ENCODE assay signal across 22 cellular contexts in the genomic region with DNA sequence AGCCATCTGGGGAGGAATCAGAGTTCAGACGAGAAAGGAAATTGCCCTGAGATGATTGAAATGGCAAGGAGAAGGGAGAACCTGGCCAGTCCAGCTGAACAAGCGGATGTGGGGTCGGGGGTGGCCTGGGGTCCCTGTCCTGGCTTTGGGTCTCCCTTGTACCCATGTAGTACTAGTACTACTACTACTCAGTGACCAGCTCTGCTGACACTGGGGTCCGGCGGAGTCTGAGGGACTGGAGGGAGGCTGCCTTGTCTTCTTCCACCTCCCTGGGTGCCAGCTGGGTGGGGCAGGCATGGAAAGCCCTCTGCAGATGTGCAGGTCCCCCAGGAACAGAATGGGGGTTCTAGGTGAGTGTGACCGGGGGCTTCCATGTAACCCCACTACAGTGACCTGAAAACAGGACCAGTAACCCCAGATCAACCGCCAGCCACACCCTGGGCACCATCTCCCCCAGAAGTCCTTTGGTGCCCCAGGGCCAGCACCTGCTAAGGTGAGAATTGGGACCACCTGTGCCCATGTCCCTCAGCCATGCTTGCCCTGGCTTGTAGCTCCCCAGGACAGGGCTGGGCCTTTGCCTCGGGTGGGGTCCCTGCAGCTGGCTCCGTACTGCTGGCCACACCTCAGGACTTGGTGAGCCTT.
DNase-seq lines count a peak whose midpoint lies in the region; ATAC-seq, FAIRE-seq and TF ChIP-seq lines count a peak whose summit lies in the region.
"Had no signal": no experiment of that assay in that cellular context is flagged by ENCODE, and none has a peak within 500 bp of the region (broad histone marks: within the 10 kb centered on the region; RNA-seq: fewer than 3 reads in every experiment).

No MANE protein-coding gene starts in this region.

- H3K9me1 ChIP-seq in endothelial cell of umbilical vein (replicated peaks; ENCODE audit: control insufficient read depth, extremely low read depth, insufficient read depth, low read length) = no peaks in the 10 kb centered on the region

- peak overlapping the region; percentile 29 for H3K9ac ChIP-seq in Loucy (ENCODE audit: low read depth, low read length, poor library complexity, severe bottlenecking)
- H3K9ac ChIP-seq in endothelial cell of umbilical vein (replicated peaks; ENCODE audit: extremely low read depth, insufficient read depth, low read length) = peak overlapping the region; percentile 57

- intact Hi-C loops in endothelial cell of umbilical vein (cut with micrococcal nuclease) = loop anchor here (1.0 kb wide), 3 partner anchors 50 to 96 kb away; a partner anchor contains a TSS
- intact Hi-C loops in posterior vena cava (cut with DNase I) = no loop called here

- H2AFZ ChIP-seq in Loucy (ENCODE audit: low read length) (no peak overlapping the region), endothelial cell of umbilical vein (ENCODE audit: low read depth, low read length) (peak overlapping the region; percentile 69)

- TF ChIP-seq POLR2A in A549 (IDR thresholded peaks at IDR 0.05; ENCODE audit: low read length) (no peak), endothelial cell of umbilical vein (IDR thresholded peaks at IDR 0.05; ENCODE audit: low read depth, low read length) (no peak)

- CTCF ChIA-PET in A549 (lab: Yijun Ruan, JAX) = interaction anchor here (0.9 to 1.6 kb wide), 5 partner anchors 14 to 91 kb away, joined by 3 to 5 read pairs (median 3); no protein-coding TSS in a partner anchor
- CTCF ChIA-PET in endothelial cell of umbilical vein (lab: Charles Lee) = interaction anchor here (0.7 to 1.5 kb wide), 4 partner anchors 50 to 103 kb away, joined by 3 to 6 read pairs (median 4); no protein-coding TSS in a partner anchor

- POLR2A ChIA-PET in A549 (lab: Yijun Ruan, JAX) (interaction anchor here (1.0 kb wide), 1 partner anchor 50 kb away, joined by 3 read pairs; no protein-coding TSS in a partner anchor), endothelial cell of umbilical vein (lab: Charles Lee) (no interaction called here)

- no peaks in the 10 kb centered on the region for H3K9me3 ChIP-seq in A549
- H3K9me3 ChIP-seq in Loucy (ENCODE audit: insufficient read depth, low read depth, low read length) = no peaks in the 10 kb centered on the region
- H3K9me3 ChIP-seq in endothelial cell of umbilical vein (replicated peaks; ENCODE audit: control insufficient read depth, insufficient read depth, low read length) = no peaks in the 10 kb centered on the region
- H3K9me3 ChIP-seq: body of pancreas, gastroesophageal sphincter, testis had no signal

- no peaks in the 10 kb centered on the region for H3K9me2 ChIP-seq in Loucy (replicated peaks; ENCODE audit: low read depth, low read length)

- H3K4me3 ChIP-seq in A549 (no peak overlapping the region), Loucy (ENCODE audit: low read length, poor library complexity, severe bottlenecking) (no peak overlapping the region), endothelial cell of umbilical vein (replicated peaks in 1 of 3; ENCODE audit: insufficient read depth in 1 of 3, low read depth in 1 of 3, low read length in 3 of 3) (no peak overlapping the region)
- H3K4me3 ChIP-seq: body of pancreas, gastroesophageal sphincter, testis had no signal

- no peak for TF ChIP-seq RAD21 in A549 (conservative IDR thresholded peaks at IDR 0.05 in 1 of 2, IDR thresholded peaks at IDR 0.05 in 1 of 2)

- H3K4me2 ChIP-seq in A549 (peak overlapping the region; percentile 63), Loucy (ENCODE audit: low read depth, low read length, poor library complexity, severe bottlenecking) (no peak overlapping the region), endothelial cell of umbilical vein (ENCODE audit: insufficient read depth, low read length) (peak overlapping the region; percentile 18)

- ATAC-seq in A549 (peak in 1 of 2 experiments; percentile 5; a peak in 1 of 6 replicates), HG02763 (IDR thresholded peaks at IDR 0.05; ENCODE audit: unreplicated experiment) (no peak), GM21515 (IDR thresholded peaks at IDR 0.05; ENCODE audit: unreplicated experiment) (no peak)
- ATAC-seq: activated CD8-positive, alpha-beta T cell treated with anti-CD3 and anti-CD28 coated beads for 36 hours; activated T-cell treated with anti-CD3 and anti-CD28 coated beads, Interleukin-2, amount 50 U/mL, for 4 hours; gastroesophageal sphincter; naive thymus-derived CD8-positive, alpha-beta T cell; stimulated activated effector memory CD8-positive, alpha-beta T cell treated with anti-CD3 and anti-CD28 coated beads, Interleukin-12 subunit alpha, Interleukin-12 subunit beta, amount 100 ng/mL, for 72 hours had no signal

- BruUV-seq in endothelial cell of umbilical vein (replicated peaks; lab: Mats Ljungman, UMichigan) = no TSS peak

- H4K20me1 ChIP-seq in Loucy (ENCODE audit: insufficient read depth, low read length, poor library complexity, severe bottlenecking) (no peaks in the 10 kb centered on the region), endothelial cell of umbilical vein (replicated peaks; ENCODE audit: control insufficient read depth, extremely low read depth, insufficient read depth, low read length) (no peaks in the 10 kb centered on the region)

- no peak for TF ChIP-seq EP300 in A549 (IDR thresholded peaks at IDR 0.05)

- H3K27ac ChIP-seq in A549 = peak overlapping the region; percentile 43 to 84
- peak overlapping the region; percentile 91 for H3K27ac ChIP-seq in endothelial cell of umbilical vein (ENCODE audit: insufficient read depth, low read depth, low read length)
- H3K27ac ChIP-seq: body of pancreas, epithelial cell of prostate, gastroesophageal sphincter, testis had no signal

- TF ChIP-seq CTCF in A549 (IDR thresholded peaks at IDR 0.05) (no peak), Loucy (conservative IDR thresholded peaks at IDR 0.05; ENCODE audit: low read length) (no peak), endothelial cell of umbilical vein (IDR thresholded peaks at IDR 0.05; ENCODE audit: extremely low read depth in 1 of 2, insufficient read depth in 1 of 2, low read depth in 1 of 2, low read length in 2 of 2) (no peak)

- H3K36me3 ChIP-seq in Loucy (ENCODE audit: insufficient read depth, low read length) (no peaks in the 10 kb centered on the region), endothelial cell of umbilical vein (ENCODE audit: control insufficient read depth in 2 of 2, extremely low read depth in 1 of 2, insufficient read depth in 2 of 2, low read length in 2 of 2) (no peaks in the 10 kb centered on the region)
- H3K36me3 ChIP-seq: gastroesophageal sphincter had no signal

- WGBS in A549 (ENCODE audit: missing lambda C conversion rate) = 67% methylated on average over 7 of the region's 9 CpGs

- no peak for FAIRE-seq in A549 (lab: Jason Lieb, UNC)
- FAIRE-seq in endothelial cell of umbilical vein (lab: Jason Lieb, UNC) = no peak

- H3K4me1 ChIP-seq in A549 (peaks cover 23% of the 10 kb centered on the region), Loucy (ENCODE audit: insufficient read depth, low read length, poor library complexity, severe bottlenecking) (peaks cover 9% of the 10 kb centered on the region), endothelial cell of umbilical vein (ENCODE audit: control insufficient read depth, extremely low read depth, insufficient read depth, low read length) (peaks cover 21% of the 10 kb centered on the region)
- H3K4me1 ChIP-seq: body of pancreas, testis had no signal

- no peaks in the 10 kb centered on the region for H3F3A ChIP-seq in Loucy (ENCODE audit: low read depth)

- dilution Hi-C loops in endothelial cell of umbilical vein (cut with MboI; ENCODE audit: extremely low pct_ligation_motif_present, low sequenced_read_pairs) = no loop called here

- H3K79me2 ChIP-seq in Loucy (ENCODE audit: insufficient read depth, low read length) (no peaks in the 10 kb centered on the region), endothelial cell of umbilical vein (ENCODE audit: control insufficient read depth, insufficient read depth, low read length) (no peaks in the 10 kb centered on the region)

- H3K27me3 ChIP-seq in Loucy (ENCODE audit: insufficient read depth, low read length, poor library complexity, severe bottlenecking) (no peaks in the 10 kb centered on the region), endothelial cell of umbilical vein (ENCODE audit: control insufficient read depth in 2 of 2, insufficient read depth in 2 of 2, low read length in 2 of 2) (no peaks in the 10 kb centered on the region)
- H3K27me3 ChIP-seq: body of pancreas, testis had no signal

- DNase-seq in A549 (ENCODE audit: low read depth in 1 of 2, low spot score in 1 of 2) = no peak
- DNase-seq in endothelial cell of umbilical vein (ENCODE audit: low read depth, low spot score) = no peak
- DNase-seq in posterior vena cava (ENCODE audit: low spot score) = peak; percentile 75
- no peak for DNase-seq in cortex of kidney (lab: John Stamatoyannopoulos, UW)
- DNase-seq in SK-N-DZ (ENCODE audit: low spot score) = no peak
- DNase-seq: activated B cell treated with CpG ODN at 0.5 μM for 24 hours; activated CD8-positive, alpha-beta T cell treated with anti-CD3 and anti-CD28 coated beads for 36 hours; activated T-cell treated with anti-CD3 and anti-CD28 coated beads, Interleukin-2, amount 50 U/mL, for 4 hours; H7; NCI-H1930; NCI-H446 treated with DMSO at 0.1 percent for 48 hours; NK-92 treated with Interleukin-12 subunit alpha and Interleukin-12 subunit beta, amount 100 ng/mL, for 24 hours; RPMI8226; testis had no signal

TF ChIP-seq in A549, 52 proteins besides CTCF, POLR2A, EP300 and RAD21 (continues in another document):
- TF ChIP-seq, protein P1, sequence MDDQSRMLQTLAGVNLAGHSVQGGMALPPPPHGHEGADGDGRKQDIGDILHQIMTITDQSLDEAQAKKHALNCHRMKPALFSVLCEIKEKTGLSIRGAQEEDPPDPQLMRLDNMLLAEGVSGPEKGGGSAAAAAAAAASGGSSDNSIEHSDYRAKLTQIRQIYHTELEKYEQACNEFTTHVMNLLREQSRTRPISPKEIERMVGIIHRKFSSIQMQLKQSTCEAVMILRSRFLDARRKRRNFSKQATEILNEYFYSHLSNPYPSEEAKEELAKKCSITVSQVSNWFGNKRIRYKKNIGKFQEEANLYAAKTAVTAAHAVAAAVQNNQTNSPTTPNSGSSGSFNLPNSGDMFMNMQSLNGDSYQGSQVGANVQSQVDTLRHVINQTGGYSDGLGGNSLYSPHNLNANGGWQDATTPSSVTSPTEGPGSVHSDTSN (IDR thresholded peaks at IDR 0.05) = no peak
- TF ChIP-seq TP53 (CRISPR knock-in tag; IDR thresholded peaks at IDR 0.05) (no peak), MAFK (IDR thresholded peaks at IDR 0.05; ENCODE audit: partially characterized antibody) (no peak)

TF ChIP-seq in endothelial cell of umbilical vein, 7 proteins besides CTCF, POLR2A, EP300 and RAD21 (continues in another document):
- TF ChIP-seq, protein P2, sequence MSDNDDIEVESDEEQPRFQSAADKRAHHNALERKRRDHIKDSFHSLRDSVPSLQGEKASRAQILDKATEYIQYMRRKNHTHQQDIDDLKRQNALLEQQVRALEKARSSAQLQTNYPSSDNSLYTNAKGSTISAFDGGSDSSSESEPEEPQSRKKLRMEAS (IDR thresholded peaks at IDR 0.05; ENCODE audit: insufficient read depth, insufficient read length) = no peak
- TF ChIP-seq GATA2 (IDR thresholded peaks at IDR 0.05; ENCODE audit: insufficient read depth, insufficient read length, low read depth, low read length) (no peak), MYC (IDR thresholded peaks at IDR 0.05; ENCODE audit: low read depth, low read length) (no peak), FOS (IDR thresholded peaks at IDR 0.05; ENCODE audit: borderline replicate concordance, insufficient read depth, low read length) (no peak)
